Comparison of ENCODE assay signal across 20 cellular contexts in the genomic region with DNA sequence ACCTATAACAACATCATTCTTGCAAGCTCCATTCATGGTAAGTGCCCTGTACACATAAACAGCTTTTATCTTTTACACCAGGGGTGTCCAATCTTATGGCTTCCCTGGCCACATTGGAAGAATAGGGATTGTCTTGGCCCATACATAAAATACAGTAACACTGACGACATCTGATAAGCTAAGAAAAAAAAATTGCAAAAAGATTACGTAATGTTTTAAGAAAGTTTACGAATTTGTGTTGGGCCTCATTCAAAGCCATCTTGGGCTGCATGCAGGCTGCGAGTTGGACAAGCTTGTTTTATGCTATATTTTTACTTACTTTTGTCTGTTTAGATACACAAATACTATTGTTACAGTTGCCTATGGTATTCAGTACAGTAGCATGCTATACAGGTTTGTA. TPM values are rescaled to one million over a fixed set of nuclear protein-coding genes. Genes with fewer than 3 reads are reported as not detected.
DNase-seq lines count a peak whose midpoint lies in the region; ATAC-seq, FAIRE-seq and TF ChIP-seq lines count a peak whose summit lies in the region.
"Had no signal": no experiment of that assay in that cellular context is flagged by ENCODE, and none has a peak within 500 bp of the region (broad histone marks: within the 10 kb centered on the region; RNA-seq: fewer than 3 reads in every experiment).

No MANE protein-coding gene starts in this region.

- no peaks in the 10 kb centered on the region for H3K4me1 Mint-ChIP-seq in GM23338
- H3K4me1 Mint-ChIP-seq in natural killer cell treated with Interleukin-12 subunit alpha and Interleukin-12 subunit beta and Interleukin-15 and Interleukin-18, amount 100 ng/mL, for 72 hours (ENCODE audit: low read depth in 2 of 2) = peaks cover 14 to 16% of the 10 kb centered on the region in 2 donors
- H3K4me1 Mint-ChIP-seq: B cell had no signal

- H3K27ac ChIP-seq in HepG2 (ENCODE audit: extremely low read length, insufficient read depth, low read length) (no peak overlapping the region), right lobe of liver (no peak overlapping the region), endothelial cell of umbilical vein (ENCODE audit: insufficient read depth, low read depth, low read length) (no peak overlapping the region), GM23338 (ENCODE audit: low read depth) (no peak overlapping the region)
- H3K27ac ChIP-seq: 22Rv1, BLaER1, C4-2B had no signal

- TF ChIP-seq EP300 in HepG2 (IDR thresholded peaks at IDR 0.05; ENCODE audit: low read depth in 2 of 2, low read length in 2 of 2) (no peak), HepG2 (CRISPR knock-in tag; IDR thresholded peaks at IDR 0.05; ENCODE audit: borderline replicate concordance) (no peak)

- H3K36me3 ChIP-seq in HepG2 (replicated peaks in 1 of 2; ENCODE audit: control insufficient read depth in 1 of 2, insufficient read depth in 2 of 2, low read length in 2 of 2) (peaks cover 0 to 17% of the 10 kb centered on the region in 2 experiments; a peak in 4 of 5 replicates), right lobe of liver (peaks cover 0 to 8% (median 0%) of the 10 kb centered on the region in 4 donors), endothelial cell of umbilical vein (ENCODE audit: control insufficient read depth in 2 of 2, extremely low read depth in 1 of 2, insufficient read depth in 2 of 2, low read length in 2 of 2) (no peaks in the 10 kb centered on the region), GM23338 (ENCODE audit: insufficient read depth) (0 out of 2 replicates have a peak, but pooled peaks cover 4% of the 10 kb centered on the region)

- peaks cover 2% of the 10 kb centered on the region for H3K27me3 Mint-ChIP-seq in GM23338 (ENCODE audit: insufficient read depth, low read depth, poor library complexity)
- H3K27me3 Mint-ChIP-seq in natural killer cell treated with Interleukin-12 subunit alpha and Interleukin-12 subunit beta and Interleukin-15 and Interleukin-18, amount 100 ng/mL, for 72 hours = no peaks in the 10 kb centered on the region
- H3K27me3 Mint-ChIP-seq: B cell; CD4-positive, CD25-positive, alpha-beta regulatory T cell had no signal

- in situ Hi-C loops in HepG2 (cut with HindIII; ENCODE audit: extremely low pct_ligation_motif_present, low pct_unique_long_range_greater_than_20kb) = no loop called here

- POLR2A ChIA-PET in HepG2 (lab: Yijun Ruan, JAX) = no interaction called here
- POLR2A ChIA-PET in endothelial cell of umbilical vein (lab: Charles Lee) = no interaction called here

- no peaks in the 10 kb centered on the region for H4K20me1 ChIP-seq in HepG2 (ENCODE audit: insufficient read depth, low read length)
- H4K20me1 ChIP-seq in endothelial cell of umbilical vein (replicated peaks; ENCODE audit: control insufficient read depth, extremely low read depth, insufficient read depth, low read length) = no peaks in the 10 kb centered on the region
- no peaks in the 10 kb centered on the region for H4K20me1 ChIP-seq in GM23338 (replicated peaks; ENCODE audit: insufficient read depth)

- DNase-seq in HepG2 (ENCODE audit: low spot score) (no peak), right lobe of liver (no peak), LNCaP clone FGC (ENCODE audit: low read depth) (peak; percentile 31), endothelial cell of umbilical vein (ENCODE audit: low read depth, low spot score) (no peak), GM23338 (ENCODE audit: low spot score) (no peak)
- DNase-seq in stimulated activated CD4-positive, alpha-beta T cell treated with anti-CD3 and anti-CD28 coated beads, Interleukin-12 subunit alpha, Interleukin-12 subunit beta, amount 100 ng/mL, for 4 hours = no peak
- no peak for DNase-seq in natural killer cell treated with Interleukin-12 subunit alpha and Interleukin-12 subunit beta and Interleukin-15 and Interleukin-18, amount 100 ng/mL, for 72 hours (ENCODE audit: low spot score)
- DNase-seq: Caco-2; CD4-positive, CD25-positive, alpha-beta regulatory T cell; CD8-positive, alpha-beta T cell; DMS153; DND-41; H7; HCEC 1CT had no signal

- WGBS in HepG2 (ENCODE audit: low lambda C conversion rate) = 72% methylated on average over 4 of the region's 4 CpGs
- 75% methylated on average over 4 of the region's 4 CpGs for WGBS in right lobe of liver (ENCODE audit: insufficient coverage, low coverage, low lambda C conversion rate, missing lambda C conversion rate)

- no peaks in the 10 kb centered on the region for H3K9me2 ChIP-seq in GM23338 (ENCODE audit: insufficient read depth)

- H3F3A ChIP-seq in GM23338 (replicated peaks; ENCODE audit: low read depth) = no peaks in the 10 kb centered on the region

- no peaks in the 10 kb centered on the region for H3K4me1 ChIP-seq in HepG2 (ENCODE audit: insufficient read depth, low read length)
- no peaks in the 10 kb centered on the region for H3K4me1 ChIP-seq in right lobe of liver
- H3K4me1 ChIP-seq in endothelial cell of umbilical vein (ENCODE audit: control insufficient read depth, extremely low read depth, insufficient read depth, low read length) = no peaks in the 10 kb centered on the region
- no peaks in the 10 kb centered on the region for H3K4me1 ChIP-seq in GM23338 (ENCODE audit: insufficient read depth)
- H3K4me1 ChIP-seq: BLaER1, Caco-2 had no signal

- H3K4me3 Mint-ChIP-seq in GM23338 = no peak overlapping the region
- no peak overlapping the region for H3K4me3 Mint-ChIP-seq in natural killer cell treated with Interleukin-12 subunit alpha and Interleukin-12 subunit beta and Interleukin-15 and Interleukin-18, amount 100 ng/mL, for 72 hours
- H3K4me3 Mint-ChIP-seq: B cell; CD4-positive, CD25-positive, alpha-beta regulatory T cell; CD8-positive, alpha-beta T cell had no signal

- no peaks in the 10 kb centered on the region for H3K9me3 ChIP-seq in HepG2 (ENCODE audit: low read length)
- no peaks in the 10 kb centered on the region for H3K9me3 ChIP-seq in right lobe of liver
- H3K9me3 ChIP-seq in endothelial cell of umbilical vein (replicated peaks; ENCODE audit: control insufficient read depth, insufficient read depth, low read length) = no peaks in the 10 kb centered on the region
- H3K9me3 ChIP-seq: Caco-2 had no signal

- TF ChIP-seq POLR2A in HepG2 (IDR thresholded peaks at IDR 0.05; ENCODE audit: insufficient read depth in 1 of 2, low read depth in 2 of 2, low read length in 2 of 2) (no peak), right lobe of liver (IDR thresholded peaks at IDR 0.05) (no peak), endothelial cell of umbilical vein (IDR thresholded peaks at IDR 0.05; ENCODE audit: low read depth, low read length) (no peak)

- no TSS peak for BruUV-seq in HepG2 (replicated peaks; lab: Mats Ljungman, UMichigan)
- no TSS peak for BruUV-seq in endothelial cell of umbilical vein (replicated peaks; lab: Mats Ljungman, UMichigan)

- H3K27me3 ChIP-seq in HepG2 (ENCODE audit: control insufficient read depth in 1 of 2, insufficient read depth in 2 of 2, low read length in 2 of 2) (no peaks in the 10 kb centered on the region), right lobe of liver (no peaks in the 10 kb centered on the region), endothelial cell of umbilical vein (ENCODE audit: control insufficient read depth in 2 of 2, insufficient read depth in 2 of 2, low read length in 2 of 2) (no peaks in the 10 kb centered on the region), GM23338 (ENCODE audit: insufficient read depth) (no peaks in the 10 kb centered on the region)
- H3K27me3 ChIP-seq: BLaER1 had no signal

- H2AFZ ChIP-seq in HepG2 (ENCODE audit: low read length) (no peak overlapping the region), endothelial cell of umbilical vein (ENCODE audit: low read depth, low read length) (no peak overlapping the region), GM23338 (no peak overlapping the region)

- FAIRE-seq in HepG2 (lab: Jason Lieb, UNC) = no peak
- peak; percentile 42 for FAIRE-seq in endothelial cell of umbilical vein (lab: Jason Lieb, UNC)
- FAIRE-seq: H1 had no signal

- no peak overlapping the region for H3K27ac Mint-ChIP-seq in GM23338
- H3K27ac Mint-ChIP-seq in natural killer cell treated with Interleukin-12 subunit alpha and Interleukin-12 subunit beta and Interleukin-15 and Interleukin-18, amount 100 ng/mL, for 72 hours = no peak overlapping the region
- H3K27ac Mint-ChIP-seq: B cell; CD4-positive, CD25-positive, alpha-beta regulatory T cell; CD8-positive, alpha-beta T cell had no signal

- peaks cover 5% of the 10 kb centered on the region; the same call in 2 of the 3 replicates for H3K9me3 Mint-ChIP-seq in GM23338
- no peaks in the 10 kb centered on the region for H3K9me3 Mint-ChIP-seq in natural killer cell treated with Interleukin-12 subunit alpha and Interleukin-12 subunit beta and Interleukin-15 and Interleukin-18, amount 100 ng/mL, for 72 hours

- H3K4me3 ChIP-seq in HepG2 (replicated peaks in 1 of 3; ENCODE audit: insufficient read depth in 1 of 3, low read depth in 2 of 3, low read length in 3 of 3) (no peak overlapping the region), right lobe of liver (no peak overlapping the region), LNCaP clone FGC (ENCODE audit: low read depth, low read length) (no peak overlapping the region), endothelial cell of umbilical vein (replicated peaks in 1 of 3; ENCODE audit: insufficient read depth in 1 of 3, low read depth in 1 of 3, low read length in 3 of 3) (no peak overlapping the region), GM23338 (no peak overlapping the region)
- H3K4me3 ChIP-seq: BLaER1 had no signal

- TF ChIP-seq RAD21 in HepG2 (CRISPR knock-in tag; IDR thresholded peaks at IDR 0.05) = no peak

- CTCF ChIA-PET in HepG2 (lab: Yijun Ruan, JAX; ENCODE audit: low intra/inter-chr PET ratio, low total read pairs) = no interaction called here
- CTCF ChIA-PET in endothelial cell of umbilical vein (lab: Charles Lee) = interaction anchor here (6.4 kb wide), 1 partner anchor 22 kb away, joined by 33 read pairs; no protein-coding TSS in a partner anchor

- dilution Hi-C loops in endothelial cell of umbilical vein (cut with MboI; ENCODE audit: extremely low pct_ligation_motif_present, low sequenced_read_pairs) = no loop called here

- no peak overlapping the region for H3K9ac ChIP-seq in HepG2 (ENCODE audit: insufficient read depth, low read depth, low read length)
- H3K9ac ChIP-seq in endothelial cell of umbilical vein (replicated peaks; ENCODE audit: extremely low read depth, insufficient read depth, low read length) = no peak overlapping the region
- H3K9ac ChIP-seq: BLaER1 had no signal

- H3K79me2 ChIP-seq in HepG2 (ENCODE audit: insufficient read depth, low read length) (no peaks in the 10 kb centered on the region), endothelial cell of umbilical vein (ENCODE audit: control insufficient read depth, insufficient read depth, low read length) (peaks cover 26% of the 10 kb centered on the region), GM23338 (replicated peaks; ENCODE audit: insufficient read depth) (0 out of 2 replicates have a peak, but pooled peaks cover 8% of the 10 kb centered on the region)

- no peaks in the 10 kb centered on the region for H3K9me1 ChIP-seq in endothelial cell of umbilical vein (replicated peaks; ENCODE audit: control insufficient read depth, extremely low read depth, insufficient read depth, low read length)

- intact Hi-C loops in HepG2 (cut with micrococcal nuclease; ENCODE audit: unreplicated experiment) (no loop called here), right lobe of liver (cut with DNase I) (no loop called here), endothelial cell of umbilical vein (cut with micrococcal nuclease) (no loop called here)

- H3K36me3 Mint-ChIP-seq in GM23338 (ENCODE audit: low read depth) = peaks cover 15% of the 10 kb centered on the region; the same call in 2 of the 3 replicates
- peaks cover 8% of the 10 kb centered on the region for H3K36me3 Mint-ChIP-seq in natural killer cell treated with Interleukin-12 subunit alpha and Interleukin-12 subunit beta and Interleukin-15 and Interleukin-18, amount 100 ng/mL, for 72 hours

- no peak overlapping the region for H3K4me2 ChIP-seq in HepG2 (ENCODE audit: low read depth, low read length)
- H3K4me2 ChIP-seq in endothelial cell of umbilical vein (ENCODE audit: insufficient read depth, low read length) = no peak overlapping the region
- H3K4me2 ChIP-seq in GM23338 = no peak overlapping the region
- H3K4me2 ChIP-seq: BLaER1 had no signal

- no peak for ATAC-seq in HepG2
- no peak for ATAC-seq in right lobe of liver
- no peak for ATAC-seq in GM23338
- ATAC-seq in GM19328 (IDR thresholded peaks at IDR 0.05; ENCODE audit: unreplicated experiment) = no peak
- no peak for ATAC-seq in natural killer cell treated with Interleukin-12 subunit alpha and Interleukin-12 subunit beta and Interleukin-15 and Interleukin-18, amount 100 ng/mL, for 72 hours
- ATAC-seq: CD8-positive, alpha-beta T cell had no signal

- no peak for TF ChIP-seq CTCF in HepG2 (CRISPR knock-in tag; IDR thresholded peaks at IDR 0.05)
- TF ChIP-seq CTCF in right lobe of liver (IDR thresholded peaks at IDR 0.05) = no peak
- TF ChIP-seq CTCF in LNCaP clone FGC (IDR thresholded peaks at IDR 0.05; ENCODE audit: control insufficient read depth, extremely low read depth, insufficient read depth) = no peak
- TF ChIP-seq CTCF in endothelial cell of umbilical vein (IDR thresholded peaks at IDR 0.05; ENCODE audit: extremely low read depth in 1 of 2, insufficient read depth in 1 of 2, low read depth in 1 of 2, low read length in 2 of 2) = no peak
- TF ChIP-seq CTCF in GM23338 (conservative IDR thresholded peaks at IDR 0.05; ENCODE audit: low read depth in 2 of 2) = no peak

RNA-seq across cellular contexts. Expression of a gene that starts 31.6 kb away (rescaled TPM):
- 4.1 and 5.3 TPM in 2 replicates for total RNA-seq in HepG2 (2016; rRNA removed; fragmentation: Illumina TruSeq; extraction: Trizol)
- total RNA-seq in HepG2 (2016; cell fraction: cytosol; rRNA removed; fragmentation: Illumina TruSeq; extraction: Trizol; ENCODE audit: low read depth) = 0.71 TPM in 2 replicates
- 3.3 and 5.6 TPM in 2 replicates for total RNA-seq in HepG2 (2016; cell fraction: insoluble cytoplasmic fraction; rRNA removed; fragmentation: Illumina TruSeq; extraction: Trizol)
- total RNA-seq in HepG2 (2016; cell fraction: membrane; rRNA removed; fragmentation: Illumina TruSeq; extraction: Trizol) = 1.3 and 2.8 TPM in 2 replicates
- 9.7 and 10.2 TPM in 2 replicates for total RNA-seq in HepG2 (2016; cell fraction: nucleus; rRNA removed; fragmentation: Illumina TruSeq; extraction: Trizol)
- polyA plus RNA-seq in HepG2 (2011; rRNA removed) = 1.8 and 2.6 TPM in 2 replicates
- polyA plus RNA-seq in HepG2 (2011; cell fraction: cytosol; rRNA removed) = 0.93 and 1.4 TPM in 2 replicates
- polyA plus RNA-seq in HepG2 (2011; cell fraction: nucleus; rRNA removed) = 2.4 and 2.5 TPM in 2 replicates
- 3.8 and 4.8 TPM in 2 replicates for polyA plus RNA-seq in HepG2 (2012)
- polyA plus RNA-seq in HepG2 (2016; cell fraction: cytosol; fragmentation: Illumina TruSeq; extraction: Trizol; ENCODE audit: low read depth) = 0.38 and 0.66 TPM in 2 replicates
- polyA plus RNA-seq in HepG2 (2016; cell fraction: insoluble cytoplasmic fraction; fragmentation: Illumina TruSeq; extraction: Trizol; ENCODE audit: low read depth) = 4.5 and 4.8 TPM in 2 replicates
- polyA plus RNA-seq in HepG2 (2016; cell fraction: membrane; fragmentation: Illumina TruSeq; extraction: Trizol; ENCODE audit: low read depth) = 0.79 and 1.2 TPM in 2 replicates
- 6.5 and 7.6 TPM in 2 replicates for polyA plus RNA-seq in HepG2 (2016; cell fraction: nucleus; fragmentation: Illumina TruSeq; extraction: Trizol; ENCODE audit: insufficient read depth, low read depth)
- 1.6 and 2.5 TPM in 2 replicates for polyA minus RNA-seq in HepG2 (2011; rRNA and poly(A)+ RNA removed; ENCODE audit: low replicate concordance)
- polyA minus RNA-seq in HepG2 (2011; cell fraction: cytosol; rRNA and poly(A)+ RNA removed) = 4.0 and 7.2 TPM in 2 replicates
- polyA minus RNA-seq in HepG2 (2011; cell fraction: nucleus; rRNA and poly(A)+ RNA removed) = 21.9 and 22.1 TPM in 2 replicates
- total RNA-seq in right lobe of liver = 10 to 100 TPM in 1 of 6 experiments, 1 to 10 TPM in 5; 5.4 to 11.7 (median 6.7) TPM
- total RNA-seq in endothelial cell of umbilical vein = 14.6 and 14.8 TPM in 2 replicates
- 1.5 and 2.9 TPM in 2 replicates for polyA plus RNA-seq in endothelial cell of umbilical vein
- 2.1 and 2.8 TPM in 2 replicates for polyA plus RNA-seq in endothelial cell of umbilical vein (2011; cell fraction: cytosol; rRNA removed)
- polyA plus RNA-seq in endothelial cell of umbilical vein (2011; cell fraction: nucleus; rRNA removed) = 7.3 and 8.6 TPM in 2 replicates
- 5.0 and 7.6 TPM in 2 replicates for polyA plus RNA-seq in endothelial cell of umbilical vein (2012)
- polyA minus RNA-seq in endothelial cell of umbilical vein = 6.3 and 9.5 TPM in 2 replicates
- polyA minus RNA-seq in endothelial cell of umbilical vein (2011; cell fraction: cytosol; rRNA and poly(A)+ RNA removed) = 2.2 TPM
- 19.5 and 23.2 TPM in 2 replicates for polyA minus RNA-seq in endothelial cell of umbilical vein (2011; cell fraction: nucleus; rRNA and poly(A)+ RNA removed)
- total RNA-seq in GM23338 (2014; rRNA removed; shearing (Covaris generic)) = 7.5 and 9.9 TPM in 2 replicates
- 2.8 and 6.2 TPM in 2 replicates for polyA plus RNA-seq in GM23338 (2016; fragmentation: Nextera tagmentation; extraction: Ambion mirVana)
- total RNA-seq in natural killer cell treated with Interleukin-12 subunit alpha and Interleukin-12 subunit beta and Interleukin-15 and Interleukin-18, amount 100 ng/mL, for 72 hours = 10 to 100 TPM; 13.2 to 30.8 TPM

RNA-seq across cellular contexts. Expression of a gene that starts 31.9 kb away (rescaled TPM):
- total RNA-seq in HepG2 (2016; rRNA removed; fragmentation: Illumina TruSeq; extraction: Trizol) (38.9 and 45.7 TPM in 2 replicates), right lobe of liver (10 to 100 TPM; 22.5 to 34.2 (median 30.7) TPM), endothelial cell of umbilical vein (69.4 and 69.7 TPM in 2 replicates)
- 13.0 and 21.5 TPM in 2 replicates for total RNA-seq in HepG2 (2016; cell fraction: cytosol; rRNA removed; fragmentation: Illumina TruSeq; extraction: Trizol; ENCODE audit: low read depth)
- 35.7 and 40.9 TPM in 2 replicates for total RNA-seq in HepG2 (2016; cell fraction: insoluble cytoplasmic fraction; rRNA removed; fragmentation: Illumina TruSeq; extraction: Trizol)
- 31.2 and 43.3 TPM in 2 replicates for total RNA-seq in HepG2 (2016; cell fraction: membrane; rRNA removed; fragmentation: Illumina TruSeq; extraction: Trizol)
- 40.0 and 42.5 TPM in 2 replicates for total RNA-seq in HepG2 (2016; cell fraction: nucleus; rRNA removed; fragmentation: Illumina TruSeq; extraction: Trizol)
- polyA plus RNA-seq in HepG2 (2011; rRNA removed) (39.0 and 47.0 TPM in 2 replicates), endothelial cell of umbilical vein (26.0 and 33.1 TPM in 2 replicates), GM23338 (2016; fragmentation: Nextera tagmentation; extraction: Ambion mirVana) (45.3 and 55.5 TPM in 2 replicates)
- 14.9 and 20.6 TPM in 2 replicates for polyA plus RNA-seq in HepG2 (2011; cell fraction: cytosol; rRNA removed)
- 90.0 and 93.2 TPM in 2 replicates for polyA plus RNA-seq in HepG2 (2011; cell fraction: nucleus; rRNA removed)
- polyA plus RNA-seq in HepG2 (2012) = 36.7 and 38.4 TPM in 2 replicates
- 25.3 and 43.8 TPM in 2 replicates for polyA plus RNA-seq in HepG2 (2016; cell fraction: cytosol; fragmentation: Illumina TruSeq; extraction: Trizol; ENCODE audit: low read depth)
- 46.0 and 47.1 TPM in 2 replicates for polyA plus RNA-seq in HepG2 (2016; cell fraction: insoluble cytoplasmic fraction; fragmentation: Illumina TruSeq; extraction: Trizol; ENCODE audit: low read depth)
- polyA plus RNA-seq in HepG2 (2016; cell fraction: membrane; fragmentation: Illumina TruSeq; extraction: Trizol; ENCODE audit: low read depth) = 30.1 and 41.0 TPM in 2 replicates
- polyA plus RNA-seq in HepG2 (2016; cell fraction: nucleus; fragmentation: Illumina TruSeq; extraction: Trizol; ENCODE audit: insufficient read depth, low read depth) = 63.2 and 66.5 TPM in 2 replicates
- polyA minus RNA-seq in HepG2 (2011; rRNA and poly(A)+ RNA removed; ENCODE audit: low replicate concordance) = 31.1 and 48.7 TPM in 2 replicates
- polyA minus RNA-seq in HepG2 (2011; cell fraction: cytosol; rRNA and poly(A)+ RNA removed) = 23.7 and 30.7 TPM in 2 replicates
- 89.0 and 94.0 TPM in 2 replicates for polyA minus RNA-seq in HepG2 (2011; cell fraction: nucleus; rRNA and poly(A)+ RNA removed)
- polyA plus RNA-seq in endothelial cell of umbilical vein (2011; cell fraction: cytosol; rRNA removed) = 45.1 and 55.9 TPM in 2 replicates
- polyA plus RNA-seq in endothelial cell of umbilical vein (2011; cell fraction: nucleus; rRNA removed) = 150 and 175 TPM in 2 replicates
- polyA plus RNA-seq in endothelial cell of umbilical vein (2012) = 36.2 and 43.2 TPM in 2 replicates
- polyA minus RNA-seq in endothelial cell of umbilical vein = 77.6 and 83.4 TPM in 2 replicates
- 34.2 TPM for polyA minus RNA-seq in endothelial cell of umbilical vein (2011; cell fraction: cytosol; rRNA and poly(A)+ RNA removed)
- polyA minus RNA-seq in endothelial cell of umbilical vein (2011; cell fraction: nucleus; rRNA and poly(A)+ RNA removed) = 49.4 and 73.7 TPM in 2 replicates
- 61.3 and 63.5 TPM in 2 replicates for total RNA-seq in GM23338 (2014; rRNA removed; shearing (Covaris generic))
- 10 to 100 TPM; 75.4 to 81.7 TPM for total RNA-seq in natural killer cell treated with Interleukin-12 subunit alpha and Interleukin-12 subunit beta and Interleukin-15 and Interleukin-18, amount 100 ng/mL, for 72 hours

RNA-seq across cellular contexts. Expression of a gene that starts 59.1 kb away (rescaled TPM):
- total RNA-seq in HepG2 (2016; rRNA removed; fragmentation: Illumina TruSeq; extraction: Trizol) (17.5 and 27.1 TPM in 2 replicates), right lobe of liver (10 to 100 TPM in 2 of 6 experiments, 1 to 10 TPM in 4; 7.6 to 10.7 (median 9.0) TPM), endothelial cell of umbilical vein (17.3 and 17.9 TPM in 2 replicates)
- total RNA-seq in HepG2 (2016; cell fraction: cytosol; rRNA removed; fragmentation: Illumina TruSeq; extraction: Trizol; ENCODE audit: low read depth) = 5.8 and 6.7 TPM in 2 replicates
- total RNA-seq in HepG2 (2016; cell fraction: insoluble cytoplasmic fraction; rRNA removed; fragmentation: Illumina TruSeq; extraction: Trizol) = 17.3 and 27.8 TPM in 2 replicates
- 15.9 and 17.8 TPM in 2 replicates for total RNA-seq in HepG2 (2016; cell fraction: membrane; rRNA removed; fragmentation: Illumina TruSeq; extraction: Trizol)
- 15.2 and 16.7 TPM in 2 replicates for total RNA-seq in HepG2 (2016; cell fraction: nucleus; rRNA removed; fragmentation: Illumina TruSeq; extraction: Trizol)
- polyA plus RNA-seq in HepG2 (2011; rRNA removed) (4.8 and 6.0 TPM in 2 replicates), endothelial cell of umbilical vein (4.2 and 5.2 TPM in 2 replicates), GM23338 (2016; fragmentation: Nextera tagmentation; extraction: Ambion mirVana) (17.6 and 22.2 TPM in 2 replicates)
- 2.4 and 3.7 TPM in 2 replicates for polyA plus RNA-seq in HepG2 (2011; cell fraction: cytosol; rRNA removed)
- polyA plus RNA-seq in HepG2 (2011; cell fraction: nucleus; rRNA removed) = 2.1 and 2.8 TPM in 2 replicates
- polyA plus RNA-seq in HepG2 (2012) = 6.0 and 8.6 TPM in 2 replicates
- 2.4 and 2.5 TPM in 2 replicates for polyA plus RNA-seq in HepG2 (2016; cell fraction: cytosol; fragmentation: Illumina TruSeq; extraction: Trizol; ENCODE audit: low read depth)
- 20.7 and 23.0 TPM in 2 replicates for polyA plus RNA-seq in HepG2 (2016; cell fraction: insoluble cytoplasmic fraction; fragmentation: Illumina TruSeq; extraction: Trizol; ENCODE audit: low read depth)
- 6.5 and 6.9 TPM in 2 replicates for polyA plus RNA-seq in HepG2 (2016; cell fraction: membrane; fragmentation: Illumina TruSeq; extraction: Trizol; ENCODE audit: low read depth)
- polyA plus RNA-seq in HepG2 (2016; cell fraction: nucleus; fragmentation: Illumina TruSeq; extraction: Trizol; ENCODE audit: insufficient read depth, low read depth) = 13.6 and 16.4 TPM in 2 replicates
- 6.3 and 9.7 TPM in 2 replicates for polyA minus RNA-seq in HepG2 (2011; rRNA and poly(A)+ RNA removed; ENCODE audit: low replicate concordance)
- 11.0 and 13.6 TPM in 2 replicates for polyA minus RNA-seq in HepG2 (2011; cell fraction: cytosol; rRNA and poly(A)+ RNA removed)
- polyA minus RNA-seq in HepG2 (2011; cell fraction: nucleus; rRNA and poly(A)+ RNA removed) = 19.3 and 30.7 TPM in 2 replicates
- 6.9 and 7.1 TPM in 2 replicates for polyA plus RNA-seq in endothelial cell of umbilical vein (2011; cell fraction: cytosol; rRNA removed)
- 4.4 and 5.8 TPM in 2 replicates for polyA plus RNA-seq in endothelial cell of umbilical vein (2011; cell fraction: nucleus; rRNA removed)
- 7.1 and 11.8 TPM in 2 replicates for polyA plus RNA-seq in endothelial cell of umbilical vein (2012)
- 10.2 and 10.4 TPM in 2 replicates for polyA minus RNA-seq in endothelial cell of umbilical vein
- polyA minus RNA-seq in endothelial cell of umbilical vein (2011; cell fraction: cytosol; rRNA and poly(A)+ RNA removed) = 9.0 TPM
- polyA minus RNA-seq in endothelial cell of umbilical vein (2011; cell fraction: nucleus; rRNA and poly(A)+ RNA removed) = 10.0 and 11.5 TPM in 2 replicates
- 29.5 and 30.5 TPM in 2 replicates for total RNA-seq in GM23338 (2014; rRNA removed; shearing (Covaris generic))
- 10 to 100 TPM; 22.5 to 35.1 TPM for total RNA-seq in natural killer cell treated with Interleukin-12 subunit alpha and Interleukin-12 subunit beta and Interleukin-15 and Interleukin-18, amount 100 ng/mL, for 72 hours
